Comparison of ENCODE assay signal across 18 cellular contexts in genomic region chr7:151754688-151755130, GRCh38.
A peak's percentile ranks its signal among the peaks of the same experiment; 100 is the strongest.
DNase-seq lines count a peak whose midpoint lies in the region; ATAC-seq, FAIRE-seq and TF ChIP-seq lines count a peak whose summit lies in the region.
"Had no signal": no experiment of that assay in that cellular context is flagged by ENCODE, and none has a peak within 500 bp of the region (broad histone marks: within the 10 kb centered on the region; RNA-seq: fewer than 3 reads in every experiment).

No MANE protein-coding gene starts in this region.

- intact Hi-C loops in breast epithelium (cut with DNase I; ENCODE audit: low total_unique reads): no loop called here
- intact Hi-C loops in mammary epithelial cell (cut with micrococcal nuclease): loop anchor here (1.0 to 2.0 kb wide), 4 partner anchors 28 to 184 kb away; no protein-coding TSS in a partner anchor
- intact Hi-C loops in endothelial cell of umbilical vein (cut with micrococcal nuclease): loop anchor here (1.0 to 2.0 kb wide), 9 partner anchors 18 to 391 kb away; no protein-coding TSS in a partner anchor
- intact Hi-C loops in upper lobe of right lung (cut with DNase I): loop anchor here (10.0 kb wide), 1 partner anchor 130 kb away; no protein-coding TSS in a partner anchor
- intact Hi-C loops in activated CD4-positive, alpha-beta T cell treated with anti-CD3 and anti-CD28 coated beads for 36 hours (cut with DNase I, micrococcal nuclease): loop anchor here (5.0 to 10.0 kb wide), 3 partner anchors 237 to 402 kb away; partner anchors contain the start of gene RHEB (in 1 of the 2)

- H3K9me1 ChIP-seq in endothelial cell of umbilical vein (replicated peaks; ENCODE audit: control insufficient read depth, extremely low read depth, insufficient read depth, low read length): no peaks in the 10 kb centered on the region

- in situ Hi-C loops in mammary epithelial cell (cut with MboI; ENCODE audit: low sequenced_read_pairs in 2 of 2): loop anchor here (5.0 to 25.0 kb wide), 2 partner anchors 127 to 392 kb away; no protein-coding TSS in a partner anchor

- CTCF ChIA-PET in mammary epithelial cell (lab: Charles Lee; ENCODE audit: low non-redundant PET) (interaction anchor here (0.6 to 1.0 kb wide), 5 partner anchors 162 to 1381 kb away, joined by 3 to 6 read pairs (median 5); no protein-coding TSS in a partner anchor), endothelial cell of umbilical vein (lab: Charles Lee) (interaction anchor here (0.7 to 2.2 kb wide), 17 partner anchors 10 to 306 kb away, joined by 3 to 23 read pairs (median 6); no protein-coding TSS in a partner anchor)
- CTCF ChIA-PET in activated CD4-positive, alpha-beta T cell treated with anti-CD3 and anti-CD28 coated beads for 36 hours (lab: Charles Lee): interaction anchor here (0.6 kb wide), 1 partner anchor 197 kb away, joined by 4 read pairs; no protein-coding TSS in a partner anchor

- H3K9me3 ChIP-seq in breast epithelium (no peaks in the 10 kb centered on the region), mammary epithelial cell (replicated peaks; ENCODE audit: insufficient read depth, low read length) (no peaks in the 10 kb centered on the region), endothelial cell of umbilical vein (replicated peaks; ENCODE audit: control insufficient read depth, insufficient read depth, low read length) (no peaks in the 10 kb centered on the region), neural progenitor cell (ENCODE audit: low read depth) (no peaks in the 10 kb centered on the region), upper lobe of right lung (no peaks in the 10 kb centered on the region), small intestine (ENCODE audit: control insufficient read depth, low read depth) (no peaks in the 10 kb centered on the region)

- POLR2A ChIA-PET in endothelial cell of umbilical vein (lab: Charles Lee): no interaction called here
- POLR2A ChIA-PET in activated CD4-positive, alpha-beta T cell treated with anti-CD3 and anti-CD28 coated beads for 36 hours (lab: Charles Lee): no interaction called here

- H3K4me2 ChIP-seq in mammary epithelial cell (ENCODE audit: insufficient read depth, low read depth, low read length) (no peak overlapping the region), endothelial cell of umbilical vein (ENCODE audit: insufficient read depth, low read length) (no peak overlapping the region), neural progenitor cell (no peak overlapping the region)

- no peak for DNase-seq in breast epithelium (ENCODE audit: low spot score in 2 of 2)
- DNase-seq in mammary epithelial cell: no peak
- no peak for DNase-seq in endothelial cell of umbilical vein (ENCODE audit: low read depth, low spot score)
- DNase-seq in neural progenitor cell (ENCODE audit: low spot score): no peak
- no peak for DNase-seq in upper lobe of right lung
- DNase-seq in activated CD4-positive, alpha-beta T cell treated with anti-CD3 and anti-CD28 coated beads for 36 hours: no peak
- DNase-seq in small intestine: no peak
- DNase-seq: activated CD4-positive, alpha-beta T cell treated with anti-CD3 and anti-CD28 coated beads for 4 hours; cerebellar nuclear complex; immature natural killer cell; NCI-H1417 treated with DMSO at 0.1 percent for 48 hours; stimulated activated CD4-positive, alpha-beta T cell treated with anti-CD3 and anti-CD28 coated beads, Interleukin-2, amount 100 ng/mL, for 48 hours had no signal

- H3K36me3 Mint-ChIP-seq in neural progenitor cell: no peaks in the 10 kb centered on the region
- H3K36me3 Mint-ChIP-seq in activated CD4-positive, alpha-beta T cell treated with anti-CD3 and anti-CD28 coated beads for 36 hours (ENCODE audit: low read depth): peaks cover 6% of the 10 kb centered on the region

- no peak overlapping the region for H2AFZ ChIP-seq in mammary epithelial cell (ENCODE audit: low read depth, low read length)
- H2AFZ ChIP-seq in endothelial cell of umbilical vein (ENCODE audit: low read depth, low read length): no peak overlapping the region
- H2AFZ ChIP-seq in neural progenitor cell (replicated peaks): no peak overlapping the region

- H3K4me3 ChIP-seq in breast epithelium: no peak overlapping the region
- H3K4me3 ChIP-seq in mammary epithelial cell (replicated peaks in 1 of 3; ENCODE audit: insufficient read depth in 1 of 3, low read depth in 2 of 3, low read length in 3 of 3): no peak overlapping the region
- no peak overlapping the region for H3K4me3 ChIP-seq in endothelial cell of umbilical vein (replicated peaks in 1 of 3; ENCODE audit: insufficient read depth in 1 of 3, low read depth in 1 of 3, low read length in 3 of 3)
- H3K4me3 ChIP-seq in neural progenitor cell: no peak overlapping the region
- H3K4me3 ChIP-seq in upper lobe of right lung: no peak overlapping the region
- no peak overlapping the region for H3K4me3 ChIP-seq in small intestine (ENCODE audit: low read depth in 1 of 2, low read length in 2 of 2)
- H3K4me3 ChIP-seq: GM12878, SK-N-MC had no signal

- peak overlapping the region; percentile 88 for H3K27ac Mint-ChIP-seq in neural progenitor cell
- no peak overlapping the region for H3K27ac Mint-ChIP-seq in activated CD4-positive, alpha-beta T cell treated with anti-CD3 and anti-CD28 coated beads for 36 hours
- H3K27ac Mint-ChIP-seq: immature natural killer cell; stimulated activated naive CD8-positive, alpha-beta T cell treated with anti-CD3 and anti-CD28 coated beads, Interleukin-15, Interleukin-2, amounts not matched to agents 100 ng/mL and 50 ng/mL, for 24 hours had no signal

- H3K36me3 ChIP-seq in breast epithelium (no peaks in the 10 kb centered on the region), mammary epithelial cell (ENCODE audit: insufficient read depth, low read length) (no peaks in the 10 kb centered on the region), endothelial cell of umbilical vein (ENCODE audit: control insufficient read depth in 2 of 2, extremely low read depth in 1 of 2, insufficient read depth in 2 of 2, low read length in 2 of 2) (no peaks in the 10 kb centered on the region), neural progenitor cell (no peaks in the 10 kb centered on the region), upper lobe of right lung (no peaks in the 10 kb centered on the region), small intestine (ENCODE audit: control insufficient read depth in 2 of 2, insufficient read depth in 2 of 2, low read length in 2 of 2) (no peaks in the 10 kb centered on the region)

- no peak overlapping the region for H3K9ac ChIP-seq in mammary epithelial cell (ENCODE audit: insufficient read depth, low read length)
- H3K9ac ChIP-seq in endothelial cell of umbilical vein (replicated peaks; ENCODE audit: extremely low read depth, insufficient read depth, low read length): peak overlapping the region; percentile 36
- H3K9ac ChIP-seq in neural progenitor cell: no peak overlapping the region

- H3K4me1 ChIP-seq in breast epithelium: peaks cover 5 to 11% of the 10 kb centered on the region in 2 donors
- H3K4me1 ChIP-seq in mammary epithelial cell (ENCODE audit: insufficient read depth, low read length): peaks cover 30% of the 10 kb centered on the region
- H3K4me1 ChIP-seq in endothelial cell of umbilical vein (ENCODE audit: control insufficient read depth, extremely low read depth, insufficient read depth, low read length): peaks cover 18% of the 10 kb centered on the region
- H3K4me1 ChIP-seq in neural progenitor cell: peaks cover 18% of the 10 kb centered on the region
- H3K4me1 ChIP-seq in upper lobe of right lung: peaks cover 44% of the 10 kb centered on the region
- peaks cover 0 to 5% of the 10 kb centered on the region in 2 donors for H3K4me1 ChIP-seq in small intestine (ENCODE audit: control insufficient read depth in 2 of 2, insufficient read depth in 1 of 2, low read depth in 1 of 2, low read length in 1 of 2)

- no peak for FAIRE-seq in endothelial cell of umbilical vein (lab: Jason Lieb, UNC)
- FAIRE-seq in small intestine (lab: Jason Lieb, UNC): no peak
- FAIRE-seq: GM19239, H54 had no signal

- H3K79me2 ChIP-seq in mammary epithelial cell (ENCODE audit: insufficient read depth, low read length) (no peaks in the 10 kb centered on the region), endothelial cell of umbilical vein (ENCODE audit: control insufficient read depth, insufficient read depth, low read length) (no peaks in the 10 kb centered on the region), neural progenitor cell (ENCODE audit: low read depth) (no peaks in the 10 kb centered on the region)

- H4K20me1 ChIP-seq in mammary epithelial cell (ENCODE audit: insufficient read depth, low read length): no peaks in the 10 kb centered on the region
- no peaks in the 10 kb centered on the region for H4K20me1 ChIP-seq in endothelial cell of umbilical vein (replicated peaks; ENCODE audit: control insufficient read depth, extremely low read depth, insufficient read depth, low read length)
- no peaks in the 10 kb centered on the region for H4K20me1 ChIP-seq in neural progenitor cell (ENCODE audit: low read depth)

- TF ChIP-seq POLR2A in breast epithelium (IDR thresholded peaks at IDR 0.05): no peak
- no peak for TF ChIP-seq POLR2A in endothelial cell of umbilical vein (IDR thresholded peaks at IDR 0.05; ENCODE audit: low read depth, low read length)

- H3K27me3 ChIP-seq in breast epithelium: no peaks in the 10 kb centered on the region
- H3K27me3 ChIP-seq in mammary epithelial cell (ENCODE audit: insufficient read depth, low read length): no peaks in the 10 kb centered on the region
- no peaks in the 10 kb centered on the region for H3K27me3 ChIP-seq in endothelial cell of umbilical vein (ENCODE audit: control insufficient read depth in 2 of 2, insufficient read depth in 2 of 2, low read length in 2 of 2)
- no peaks in the 10 kb centered on the region for H3K27me3 ChIP-seq in neural progenitor cell
- H3K27me3 ChIP-seq in upper lobe of right lung: no peaks in the 10 kb centered on the region
- no peaks in the 10 kb centered on the region for H3K27me3 ChIP-seq in small intestine (ENCODE audit: control insufficient read depth in 2 of 2, insufficient read depth in 2 of 2, low read length in 2 of 2)

- H3K27ac ChIP-seq in breast epithelium: peak overlapping the region; percentile 88
- no peak overlapping the region for H3K27ac ChIP-seq in mammary epithelial cell (ENCODE audit: insufficient read depth, low read depth, low read length)
- H3K27ac ChIP-seq in endothelial cell of umbilical vein (ENCODE audit: insufficient read depth, low read depth, low read length): peak overlapping the region; percentile 83
- H3K27ac ChIP-seq in neural progenitor cell: no peak overlapping the region
- H3K27ac ChIP-seq in upper lobe of right lung: peak overlapping the region; percentile 73
- peak overlapping the region in 1 of 2 donors; percentile 61 for H3K27ac ChIP-seq in small intestine (ENCODE audit: low read depth in 1 of 2, low read length in 1 of 2)
- H3K27ac ChIP-seq: SK-N-MC had no signal

- WGBS in mammary epithelial cell (ENCODE audit: low coverage, missing lambda C conversion rate): 72% methylated on average over 10 of the region's 17 CpGs
- 88 to 91% (median 89%) methylated on average over 15 to 17 of the region's 17 CpGs for WGBS in small intestine, 3 donors

- ATAC-seq in upper lobe of right lung (no peak), GM21717 (IDR thresholded peaks at IDR 0.05; ENCODE audit: unreplicated experiment) (no peak)
- ATAC-seq in activated CD4-positive, alpha-beta T cell treated with anti-CD3 and anti-CD28 coated beads for 36 hours: no peak

- TF ChIP-seq CTCF in breast epithelium (IDR thresholded peaks at IDR 0.05) (no peak), mammary epithelial cell (conservative IDR thresholded peaks at IDR 0.05 in 1 of 2, IDR thresholded peaks at IDR 0.05 in 1 of 2; ENCODE audit: extremely low read depth in 1 of 2, insufficient read depth in 1 of 2, low read depth in 1 of 2, low read length in 2 of 2) (no peak), endothelial cell of umbilical vein (IDR thresholded peaks at IDR 0.05; ENCODE audit: extremely low read depth in 1 of 2, insufficient read depth in 1 of 2, low read depth in 1 of 2, low read length in 2 of 2) (no peak), neural progenitor cell (IDR thresholded peaks at IDR 0.05) (no peak), upper lobe of right lung (IDR thresholded peaks at IDR 0.05) (no peak)

- no peak overlapping the region for H3K4me3 Mint-ChIP-seq in neural progenitor cell
- no peak overlapping the region for H3K4me3 Mint-ChIP-seq in activated CD4-positive, alpha-beta T cell treated with anti-CD3 and anti-CD28 coated beads for 36 hours
- H3K4me3 Mint-ChIP-seq: immature natural killer cell; stimulated activated naive CD8-positive, alpha-beta T cell treated with anti-CD3 and anti-CD28 coated beads, Interleukin-15, Interleukin-2, amounts not matched to agents 100 ng/mL and 50 ng/mL, for 24 hours had no signal

- no peaks in the 10 kb centered on the region for H3F3A ChIP-seq in neural progenitor cell (ENCODE audit: low read depth)

- BruUV-seq in mammary epithelial cell (replicated peaks; lab: Mats Ljungman, UMichigan): no TSS peak
- TSS peak; percentile 47 for BruUV-seq in endothelial cell of umbilical vein (replicated peaks; lab: Mats Ljungman, UMichigan)

- dilution Hi-C loops in mammary epithelial cell (cut with HindIII; ENCODE audit: low sequenced_read_pairs) (no loop called here), endothelial cell of umbilical vein (cut with MboI; ENCODE audit: extremely low pct_ligation_motif_present, low sequenced_read_pairs) (no loop called here)

- peaks cover 32% of the 10 kb centered on the region for H3K4me1 Mint-ChIP-seq in neural progenitor cell
- peaks cover 25% of the 10 kb centered on the region for H3K4me1 Mint-ChIP-seq in activated CD4-positive, alpha-beta T cell treated with anti-CD3 and anti-CD28 coated beads for 36 hours

- peaks cover 5% of the 10 kb centered on the region for H3K27me3 Mint-ChIP-seq in neural progenitor cell (ENCODE audit: insufficient read depth, low read depth)
- H3K27me3 Mint-ChIP-seq in activated CD4-positive, alpha-beta T cell treated with anti-CD3 and anti-CD28 coated beads for 36 hours: no peaks in the 10 kb centered on the region
- H3K27me3 Mint-ChIP-seq: stimulated activated naive CD8-positive, alpha-beta T cell treated with anti-CD3 and anti-CD28 coated beads, Interleukin-15, Interleukin-2, amounts not matched to agents 100 ng/mL and 50 ng/mL, for 24 hours had no signal

- no peaks in the 10 kb centered on the region for H3K9me3 Mint-ChIP-seq in neural progenitor cell
- no peaks in the 10 kb centered on the region for H3K9me3 Mint-ChIP-seq in activated CD4-positive, alpha-beta T cell treated with anti-CD3 and anti-CD28 coated beads for 36 hours (ENCODE audit: low read depth)
- H3K9me3 Mint-ChIP-seq: immature natural killer cell; stimulated activated naive CD8-positive, alpha-beta T cell treated with anti-CD3 and anti-CD28 coated beads, Interleukin-15, Interleukin-2, amounts not matched to agents 100 ng/mL and 50 ng/mL, for 24 hours had no signal

Comparison
In these comparisons a context has a peak if more than half of its experiments do, and no peak if none do; other contexts are left out.
1. H3K27ac ChIP-seq: peak in breast epithelium (2 of 2), endothelial cell of umbilical vein (single experiment) and upper lobe of right lung (single experiment); none in mammary epithelial cell (single experiment) and neural progenitor cell (single experiment).